ENCODE assay signal across 7 cellular contexts in genomic region chr14:23186913-23187654, GRCh38. TPM values are rescaled to one million over a fixed set of nuclear protein-coding genes. Genes with fewer than 3 reads are reported as not detected.
DNase-seq lines count a peak whose midpoint lies in the region; ATAC-seq and TF ChIP-seq lines count a peak whose summit lies in the region.

No MANE protein-coding gene starts in this region.

- peak; percentile 43 for ATAC-seq in memory B cell (ENCODE audit: low read depth)
- ATAC-seq in HG03097 (IDR thresholded peaks at IDR 0.05; ENCODE audit: low FRiP score, unreplicated experiment) = no peak
- no peak for ATAC-seq in GM19397 (IDR thresholded peaks at IDR 0.05; ENCODE audit: unreplicated experiment)

- H3K27me3 Mint-ChIP-seq in memory B cell = no peaks in the 10 kb centered on the region

- TF ChIP-seq POLR2A in Peyer's patch (IDR thresholded peaks at IDR 0.05) = no peak

- H3K36me3 ChIP-seq in DOHH2 (ENCODE audit: control insufficient read depth, low read length) (no peaks in the 10 kb centered on the region), Peyer's patch (no peaks in the 10 kb centered on the region)

- no peaks in the 10 kb centered on the region for H3K9me2 ChIP-seq in DOHH2 (replicated peaks; ENCODE audit: control insufficient read depth, low read length)

- DNase-seq in HuH-7.5 (ENCODE audit: low spot score) = peak; percentile 42
- DNase-seq in Peyer's patch = peak in 1 of 3 donors; percentile 69
- DNase-seq in dermis microvascular lymphatic vessel endothelial cell (ENCODE audit: low read depth in 2 of 2) = peak; percentile 75 to 77
- DNase-seq in memory B cell (ENCODE audit: low spot score in 2 of 2) = peak in 1 of 2 donors; percentile 17

- peaks cover 3% of the 10 kb centered on the region for H3K4me1 Mint-ChIP-seq in memory B cell

- H3K4me3 ChIP-seq in DOHH2 (ENCODE audit: low read length) (no peak overlapping the region), Peyer's patch (no peak overlapping the region)

- H3K4me1 ChIP-seq in DOHH2 (ENCODE audit: control insufficient read depth, low read length) (peaks cover 25% of the 10 kb centered on the region), Peyer's patch (peaks cover 0 to 12% (median 4%) of the 10 kb centered on the region in 4 donors)

- no peaks in the 10 kb centered on the region for H3K36me3 Mint-ChIP-seq in memory B cell

- no peak overlapping the region for H3K27ac ChIP-seq in DOHH2 (ENCODE audit: low read depth, low read length)
- no peak overlapping the region for H3K27ac ChIP-seq in Peyer's patch

- no peaks in the 10 kb centered on the region for H4K20me1 ChIP-seq in DOHH2 (ENCODE audit: control insufficient read depth, insufficient read depth, low read depth, low read length)

- no peak overlapping the region for H3K4me3 Mint-ChIP-seq in memory B cell

- no peak overlapping the region for H3K27ac Mint-ChIP-seq in memory B cell

- no peaks in the 10 kb centered on the region for H3K9me3 ChIP-seq in DOHH2 (ENCODE audit: control insufficient read depth, insufficient read depth, low read length)
- no peaks in the 10 kb centered on the region for H3K9me3 ChIP-seq in Peyer's patch

- H3K27me3 ChIP-seq in DOHH2 (ENCODE audit: control insufficient read depth, low read length) (peaks cover 11% of the 10 kb centered on the region), Peyer's patch (no peaks in the 10 kb centered on the region)

- peaks cover 7% of the 10 kb centered on the region; the same call in 1 of the 2 replicates for H3F3A ChIP-seq in DOHH2 (ENCODE audit: control insufficient read depth, insufficient read depth)

- H3K9me3 Mint-ChIP-seq in memory B cell = no peaks in the 10 kb centered on the region

- H3K79me2 ChIP-seq in DOHH2 (ENCODE audit: control insufficient read depth, low read length) = no peaks in the 10 kb centered on the region

- TF ChIP-seq CTCF in DOHH2 (IDR thresholded peaks at IDR 0.05; ENCODE audit: low read depth, low read length, poor library complexity, severe bottlenecking) (peak; percentile 79), Peyer's patch (IDR thresholded peaks at IDR 0.05) (peak; percentile 55 to 95 (median 84))

- no peak overlapping the region for H3K4me2 ChIP-seq in DOHH2 (ENCODE audit: low read length)

RNA-seq across cellular contexts. Expression of gene SLC7A8, which starts 3.6 kb away (rescaled TPM):
- total RNA-seq in Peyer's patch = 10 to 100 TPM; 21.8 to 56.9 (median 35.0) TPM
- 0.13 and 1.0 TPM in 2 replicates for total RNA-seq in dermis microvascular lymphatic vessel endothelial cell

RNA-seq across cellular contexts. Expression of gene RNF212B, which starts 50.7 kb away (rescaled TPM):
- total RNA-seq in Peyer's patch (not detected), dermis microvascular lymphatic vessel endothelial cell (not detected in 2 replicates)

Comparison
In these comparisons a context has a peak if more than half of its experiments do, and no peak if none do; other contexts are left out.
1. RNA of gene SLC7A8, which starts 3.6 kb away (total RNA-seq): 21.8 to 56.9 TPM in Peyer's patch; 0.13 to 1.0 TPM in dermis microvascular lymphatic vessel endothelial cell; every median in the first group is over 10 times any median in the second.